Comparison of ENCODE assay signal across 2 cellular contexts in genomic region chr1:1928231-1929101, GRCh38.
A peak's percentile ranks its signal among the peaks of the same experiment; 100 is the strongest.
TF ChIP-seq lines count a peak whose summit lies in the region.

No MANE protein-coding gene starts in this region.

TF ChIP-seq in liver, 16 proteins besides CTCF, POLR2A, EP300 and RAD21:
- TF ChIP-seq JUND (IDR thresholded peaks at IDR 0.05) = no peak
- TF ChIP-seq ATF3 (IDR thresholded peaks at IDR 0.05) = no peak
- peak in 1 of 2 donors; percentile 11 for TF ChIP-seq HNF4A (conservative IDR thresholded peaks at IDR 0.05)
- TF ChIP-seq FOXA2 (IDR thresholded peaks at IDR 0.05) = no peak
- TF ChIP-seq ZBTB33 (IDR thresholded peaks at IDR 0.05) = no peak
- peak; percentile 50 to 73 for TF ChIP-seq EGR1 (IDR thresholded peaks at IDR 0.05; ENCODE audit: low read depth in 2 of 2)
- TF ChIP-seq GABPA (IDR thresholded peaks at IDR 0.05 in 1 of 2, conservative IDR thresholded peaks at IDR 0.05 in 1 of 2) = no peak
- TF ChIP-seq FOXA1 (IDR thresholded peaks at IDR 0.05) = no peak
- no peak for TF ChIP-seq HNF4G (IDR thresholded peaks at IDR 0.05)
- TF ChIP-seq TAF1 (conservative IDR thresholded peaks at IDR 0.05) = no peak
- no peak for TF ChIP-seq MAX (IDR thresholded peaks at IDR 0.05)
- peak; percentile 42 for TF ChIP-seq NR2F2 (IDR thresholded peaks at IDR 0.05)
- peak in 1 of 2 donors; percentile 47 for TF ChIP-seq RXRA (IDR thresholded peaks at IDR 0.05)
- no peak for TF ChIP-seq SP1 (IDR thresholded peaks at IDR 0.05)
- no peak for TF ChIP-seq YY1 (IDR thresholded peaks at IDR 0.05)
- no peak for TF ChIP-seq REST (IDR thresholded peaks at IDR 0.05)

TF ChIP-seq in HepG2, 621 proteins besides CTCF, POLR2A, EP300 and RAD21:
- TF ChIP-seq POGZ (CRISPR knock-in tag; IDR thresholded peaks at IDR 0.05) = no peak
- TF ChIP-seq BATF2 (CRISPR knock-in tag; IDR thresholded peaks at IDR 0.05) = no peak
- TF ChIP-seq FOXJ3 (CRISPR knock-in tag; IDR thresholded peaks at IDR 0.05; ENCODE audit: borderline replicate concordance) = no peak
- TF ChIP-seq ZFP37 (CRISPR knock-in tag; IDR thresholded peaks at IDR 0.05; ENCODE audit: borderline replicate concordance) = no peak
- TF ChIP-seq ZFP91 (CRISPR knock-in tag; IDR thresholded peaks at IDR 0.05; ENCODE audit: borderline replicate concordance) = no peak
- no peak for TF ChIP-seq WIZ (CRISPR knock-in tag; IDR thresholded peaks at IDR 0.05)
- TF ChIP-seq HDAC6 (IDR thresholded peaks at IDR 0.05; ENCODE audit: low read depth, low read length) = no peak
- TF ChIP-seq DRAP1 (CRISPR knock-in tag; IDR thresholded peaks at IDR 0.05) = no peak
- no peak for TF ChIP-seq ZNF598 (CRISPR knock-in tag; IDR thresholded peaks at IDR 0.05; ENCODE audit: borderline replicate concordance)
- no peak for TF ChIP-seq ATF1 (CRISPR knock-in tag; IDR thresholded peaks at IDR 0.05)
- no peak for TF ChIP-seq ZNF792 (CRISPR knock-in tag; IDR thresholded peaks at IDR 0.05)
- TF ChIP-seq PTBP1 (IDR thresholded peaks at IDR 0.05; ENCODE audit: low read depth, low read length, poor library complexity, severe bottlenecking) = no peak
- no peak for TF ChIP-seq FOXA3 (CRISPR knock-in tag; IDR thresholded peaks at IDR 0.05)
- TF ChIP-seq ZNF251 (CRISPR knock-in tag; IDR thresholded peaks at IDR 0.05) = no peak
